In genomic region chr11:122746050-122746478, GRCh38 we compare ENCODE assay signal across 8 cellular contexts.
DNase-seq lines count a peak whose midpoint lies in the region; ATAC-seq, FAIRE-seq and TF ChIP-seq lines count a peak whose summit lies in the region.

No MANE protein-coding gene starts in this region.

- intact Hi-C loops in posterior vena cava (cut with DNase I) = no loop called here

- ATAC-seq in CD4-positive, CD25-positive, alpha-beta regulatory T cell (ENCODE audit: low read depth in 2 of 2) = peak; percentile 62
- ATAC-seq in GM21381 (IDR thresholded peaks at IDR 0.05; ENCODE audit: unreplicated experiment) (peak; percentile 73), HG03575 (IDR thresholded peaks at IDR 0.05; ENCODE audit: extremely low read depth, insufficient number of reproducible peaks, low FRiP score, unreplicated experiment) (peak; percentile 42)

- no peaks in the 10 kb centered on the region for H3K36me3 ChIP-seq in CD4-positive, CD25-positive, alpha-beta regulatory T cell (ENCODE audit: control insufficient read depth, insufficient read depth, low read length)

- peak overlapping the region; percentile 58 for H3K4me3 ChIP-seq in CD4-positive, CD25-positive, alpha-beta regulatory T cell (ENCODE audit: low read depth, low read length)

- peaks cover 3% of the 10 kb centered on the region for H3K36me3 Mint-ChIP-seq in CD4-positive, CD25-positive, alpha-beta regulatory T cell

- TF ChIP-seq POLR2A in H54 (IDR thresholded peaks at IDR 0.05; ENCODE audit: low read depth, low read length) = no peak

- peak overlapping the region in 1 of 4 donors; percentile 76 for H3K4me3 Mint-ChIP-seq in CD4-positive, CD25-positive, alpha-beta regulatory T cell

- H3K27ac Mint-ChIP-seq in CD4-positive, CD25-positive, alpha-beta regulatory T cell = no peak overlapping the region

- H3K27ac ChIP-seq in CD4-positive, CD25-positive, alpha-beta regulatory T cell (ENCODE audit: insufficient read depth, low read length, poor library complexity, severe bottlenecking) = peak overlapping the region; percentile 84

- H3K9me3 ChIP-seq in CD4-positive, CD25-positive, alpha-beta regulatory T cell (ENCODE audit: control insufficient read depth in 2 of 2, low read length in 2 of 2) = no peaks in the 10 kb centered on the region

- H3K4me1 ChIP-seq in CD4-positive, CD25-positive, alpha-beta regulatory T cell (ENCODE audit: control insufficient read depth, insufficient read depth, low read length, poor library complexity, severe bottlenecking) = peaks cover 89% of the 10 kb centered on the region

- H3K4me1 Mint-ChIP-seq in CD4-positive, CD25-positive, alpha-beta regulatory T cell = peaks cover 11 to 54% (median 22%) of the 10 kb centered on the region in 4 donors

- H3K9me3 Mint-ChIP-seq in CD4-positive, CD25-positive, alpha-beta regulatory T cell = no peaks in the 10 kb centered on the region

- FAIRE-seq in H54 (lab: Jason Lieb, UNC) = no peak

- DNase-seq in CD4-positive, CD25-positive, alpha-beta regulatory T cell = peak; percentile 23 to 92 (median 67)
- DNase-seq in activated T-cell treated with anti-CD3 and anti-CD28 coated beads for 48 hours (ENCODE audit: low read depth) (peak; percentile 54), kidney glomerular epithelial cell (lab: John Stamatoyannopoulos, UW) (no peak), posterior vena cava (ENCODE audit: low spot score) (no peak), H54 (ENCODE audit: insufficient read length, low spot score) (no peak)
- peak; percentile 46 for DNase-seq in stimulated activated CD4-positive, alpha-beta T cell treated with anti-CD3 and anti-CD28 coated beads, Interleukin-4, amount 100 ng/mL, for 1 hour

- no peaks in the 10 kb centered on the region for H3K27me3 Mint-ChIP-seq in CD4-positive, CD25-positive, alpha-beta regulatory T cell

- H3K27me3 ChIP-seq in CD4-positive, CD25-positive, alpha-beta regulatory T cell (ENCODE audit: control insufficient read depth, insufficient read depth, low read length) = no peaks in the 10 kb centered on the region

Comparison
In these comparisons a context has a peak if more than half of its experiments do, and no peak if none do; other contexts are left out.
1. DNase-seq: peak in CD4-positive, CD25-positive, alpha-beta regulatory T cell (3 of 3), activated T-cell treated with anti-CD3 and anti-CD28 coated beads for 48 hours (single experiment) and stimulated activated CD4-positive, alpha-beta T cell treated with anti-CD3 and anti-CD28 coated beads, Interleukin-4, amount 100 ng/mL, for 1 hour (single experiment); none in kidney glomerular epithelial cell (single experiment), posterior vena cava (single experiment) and H54 (single experiment).
2. Peak in every context shown above with its lines, with median percentiles within 50 percentile points of each other: ATAC-seq.